Comparison of ENCODE assay signal across 1 cellular context in genomic region chr11:95066721-95067041, GRCh38.
TF ChIP-seq lines count a peak whose summit lies in the region.

Gene SRSF8 (plus strand): TSS chr11:95066919. CDS start chr11:95067227, 308 bp downstream.

TF ChIP-seq in GM23338, 12 proteins besides CTCF, POLR2A, EP300 and RAD21 (continued from another document):
- TF ChIP-seq ZNF462 (CRISPR knock-in tag; IDR thresholded peaks at IDR 0.05), result no peak
- TF ChIP-seq POLR2AphosphoS5 (IDR thresholded peaks at IDR 0.05; ENCODE audit: low read depth), result no peak
- no peak for TF ChIP-seq EZH2 (IDR thresholded peaks at IDR 0.05; ENCODE audit: low read depth, unreplicated experiment)
- no peak for TF ChIP-seq ZNF114 (CRISPR knock-in tag; IDR thresholded peaks at IDR 0.05)
- TF ChIP-seq NANOG (IDR thresholded peaks at IDR 0.05; ENCODE audit: borderline replicate concordance), result no peak
